8 cellular contexts compared by ENCODE assay signal in the genomic region with DNA sequence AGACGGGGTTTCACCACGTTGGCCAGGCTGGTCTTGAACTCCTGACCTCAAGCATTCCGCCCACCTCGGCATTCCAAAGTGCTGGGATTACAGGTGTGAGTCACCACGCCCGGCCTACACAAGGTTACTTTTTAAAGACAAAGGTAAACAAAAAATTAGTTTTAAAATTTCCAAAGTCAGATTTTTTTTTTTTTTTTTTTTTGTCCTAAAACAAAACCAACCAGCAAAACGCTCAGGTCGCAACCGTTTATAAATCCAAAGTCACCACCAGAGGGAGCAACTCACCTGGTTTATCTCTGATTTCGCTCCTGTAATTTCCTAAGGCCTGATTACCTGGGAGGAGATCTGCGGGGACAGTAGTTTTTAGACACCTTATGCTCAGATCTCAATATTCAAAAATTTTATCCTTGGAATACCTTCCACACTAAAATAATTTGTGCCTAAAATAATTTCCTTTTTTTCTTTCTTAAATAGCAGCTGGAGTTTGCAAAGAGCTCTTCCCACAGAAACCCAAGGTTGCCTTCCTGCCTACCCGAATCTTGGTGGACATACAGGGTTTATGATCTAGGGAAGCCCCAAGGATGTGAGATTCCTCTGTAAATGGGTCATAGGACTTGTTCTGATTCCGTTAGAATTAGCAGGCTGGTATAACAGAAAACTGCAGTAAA. TPM values are rescaled to one million over a fixed set of nuclear protein-coding genes. Genes with fewer than 3 reads are reported as not detected.
DNase-seq lines count a peak whose midpoint lies in the region; ATAC-seq and TF ChIP-seq lines count a peak whose summit lies in the region.

No MANE protein-coding gene starts in this region.

- no peaks in the 10 kb centered on the region for H3K36me3 Mint-ChIP-seq in activated CD4-positive, alpha-beta T cell treated with anti-CD3 and anti-CD28 coated beads for 36 hours (ENCODE audit: low read depth)

- no peak for DNase-seq in BJ (ENCODE audit: low read depth)
- DNase-seq in GM13976 (ENCODE audit: low spot score) = peak; percentile 41
- peak; percentile 82 for DNase-seq in NCI-H2171 treated with DMSO at 0.1 percent for 48 hours (lab: John Stamatoyannopoulos, UW)
- DNase-seq in activated CD4-positive, alpha-beta T cell treated with anti-CD3 and anti-CD28 coated beads for 36 hours = peak; percentile 59
- peak; percentile 59 for DNase-seq in fibroblast of peridontal ligament (ENCODE audit: extremely low read depth)
- DNase-seq in psoas muscle = no peak

- peaks cover 7% of the 10 kb centered on the region for H3K27me3 ChIP-seq in BJ (ENCODE audit: control insufficient read depth, insufficient read depth, low read length)
- H3K27me3 ChIP-seq in psoas muscle (ENCODE audit: insufficient read depth in 3 of 3, low read length in 2 of 3) = peaks cover 0 to 24% (median 3%) of the 10 kb centered on the region in 3 donors

- H3K27me3 Mint-ChIP-seq in activated CD4-positive, alpha-beta T cell treated with anti-CD3 and anti-CD28 coated beads for 36 hours = no peaks in the 10 kb centered on the region

- no peak overlapping the region for H3K27ac ChIP-seq in psoas muscle

- ATAC-seq in activated CD4-positive, alpha-beta T cell treated with anti-CD3 and anti-CD28 coated beads for 36 hours = no peak
- peak in 2 of 4 donors; percentile 40 to 60 for ATAC-seq in psoas muscle
- ATAC-seq in HG03039 (IDR thresholded peaks at IDR 0.05; ENCODE audit: unreplicated experiment) = no peak
- ATAC-seq in GM19463 (IDR thresholded peaks at IDR 0.05; ENCODE audit: unreplicated experiment) = no peak

- H3K9me3 ChIP-seq in psoas muscle = no peaks in the 10 kb centered on the region

- POLR2A ChIA-PET in BJ (lab: Charles Lee) = no interaction called here
- POLR2A ChIA-PET in activated CD4-positive, alpha-beta T cell treated with anti-CD3 and anti-CD28 coated beads for 36 hours (lab: Charles Lee) = interaction anchor here (0.7 kb wide), 1 partner anchor 28 kb away, joined by 3 read pairs; no protein-coding TSS in a partner anchor

- peaks cover 9% of the 10 kb centered on the region for H3K4me1 Mint-ChIP-seq in activated CD4-positive, alpha-beta T cell treated with anti-CD3 and anti-CD28 coated beads for 36 hours

- H3K9me3 Mint-ChIP-seq in activated CD4-positive, alpha-beta T cell treated with anti-CD3 and anti-CD28 coated beads for 36 hours (ENCODE audit: low read depth) = no peaks in the 10 kb centered on the region

- WGBS in psoas muscle, 3 donors = 29 to 31% (median 30%) methylated on average over 13 of the region's 13 CpGs

- intact Hi-C loops in activated CD4-positive, alpha-beta T cell treated with anti-CD3 and anti-CD28 coated beads for 36 hours (cut with DNase I, micrococcal nuclease) = loop anchor here in 1 of 2 experiments (1.0 kb wide), 2 partner anchors 13 to 62 kb away; no protein-coding TSS in a partner anchor
- intact Hi-C loops in psoas muscle (cut with DNase I) = no loop called here

- H3K36me3 ChIP-seq in BJ (ENCODE audit: control insufficient read depth, insufficient read depth, low read length) (no peaks in the 10 kb centered on the region), psoas muscle (ENCODE audit: insufficient read depth in 1 of 2, low read depth in 1 of 2) (no peaks in the 10 kb centered on the region)

- H3K4me3 ChIP-seq in BJ (ENCODE audit: low read depth, low read length) (no peak overlapping the region), psoas muscle (no peak overlapping the region)

- no peak overlapping the region for H3K4me3 Mint-ChIP-seq in activated CD4-positive, alpha-beta T cell treated with anti-CD3 and anti-CD28 coated beads for 36 hours

- peak; percentile 58 for TF ChIP-seq CTCF in BJ (IDR thresholded peaks at IDR 0.05; ENCODE audit: insufficient read depth, low read depth, low read length)
- TF ChIP-seq CTCF in GM13976 (IDR thresholded peaks at IDR 0.05; ENCODE audit: borderline replicate concordance, control extremely low read depth, extremely low read depth, insufficient read depth, missing control alignments) = peak; percentile 42
- TF ChIP-seq CTCF in psoas muscle (IDR thresholded peaks at IDR 0.05) = peak; percentile 64

- no peak overlapping the region for H3K27ac Mint-ChIP-seq in activated CD4-positive, alpha-beta T cell treated with anti-CD3 and anti-CD28 coated beads for 36 hours

- CTCF ChIA-PET in BJ (lab: Yijun Ruan, JAX) = interaction anchor here (0.6 to 3.2 kb wide), 13 partner anchors 8 to 378 kb away, joined by 3 to 28 read pairs (median 4); no protein-coding TSS in a partner anchor
- CTCF ChIA-PET in activated CD4-positive, alpha-beta T cell treated with anti-CD3 and anti-CD28 coated beads for 36 hours (lab: Charles Lee) = interaction anchor here (0.6 to 5.5 kb wide), 22 partner anchors 8 to 524 kb away, joined by 3 to 76 read pairs (median 5); a partner anchor contains a TSS

- in situ Hi-C loops in GM13976 (cut with MboI; ENCODE audit: low sequenced_read_pairs, unreplicated experiment) = no loop called here

- no peaks in the 10 kb centered on the region for H3K4me1 ChIP-seq in psoas muscle

RNA-seq across cellular contexts. Expression of a gene that starts 19.8 kb away (rescaled TPM):
- polyA plus RNA-seq in BJ (2011; rRNA removed) = 0.11 and 0.20 TPM in 2 replicates
- not detected in 2 replicates for polyA minus RNA-seq in BJ (2011; rRNA and poly(A)+ RNA removed)
- under 1 TPM; 0.62 to 0.86 TPM for total RNA-seq in activated CD4-positive, alpha-beta T cell treated with anti-CD3 and anti-CD28 coated beads for 36 hours
- 1 to 10 TPM in 1 of 4 donors, under 1 TPM in 3; 0.54 to 3.0 (median 0.65) TPM for total RNA-seq in psoas muscle
- polyA plus RNA-seq in psoas muscle = 1 to 10 TPM in 1 of 3 donors, under 1 TPM in 2; 0.21 to 4.0 (median 0.26) TPM

RNA-seq across cellular contexts. Expression of a gene that starts 29.1 kb away (rescaled TPM):
- not detected in 2 replicates for polyA plus RNA-seq in BJ (2011; rRNA removed)
- polyA minus RNA-seq in BJ (2011; rRNA and poly(A)+ RNA removed) = not detected in 2 replicates
- not detected for total RNA-seq in activated CD4-positive, alpha-beta T cell treated with anti-CD3 and anti-CD28 coated beads for 36 hours
- total RNA-seq in psoas muscle = not detected
- polyA plus RNA-seq in psoas muscle = not detected

Comparison
In these comparisons a context has a peak if more than half of its experiments do, and no peak if none do; other contexts are left out.
1. DNase-seq: peak in GM13976 (single experiment), NCI-H2171 treated with DMSO at 0.1 percent for 48 hours (single experiment), activated CD4-positive, alpha-beta T cell treated with anti-CD3 and anti-CD28 coated beads for 36 hours (single experiment) and fibroblast of peridontal ligament (single experiment); none in BJ (single experiment) and psoas muscle (0 of 2).
2. Peak in every context shown above with its lines, with median percentiles within 50 percentile points of each other: CTCF ChIP-seq.